16 cellular contexts compared by ENCODE assay signal in the genomic region with DNA sequence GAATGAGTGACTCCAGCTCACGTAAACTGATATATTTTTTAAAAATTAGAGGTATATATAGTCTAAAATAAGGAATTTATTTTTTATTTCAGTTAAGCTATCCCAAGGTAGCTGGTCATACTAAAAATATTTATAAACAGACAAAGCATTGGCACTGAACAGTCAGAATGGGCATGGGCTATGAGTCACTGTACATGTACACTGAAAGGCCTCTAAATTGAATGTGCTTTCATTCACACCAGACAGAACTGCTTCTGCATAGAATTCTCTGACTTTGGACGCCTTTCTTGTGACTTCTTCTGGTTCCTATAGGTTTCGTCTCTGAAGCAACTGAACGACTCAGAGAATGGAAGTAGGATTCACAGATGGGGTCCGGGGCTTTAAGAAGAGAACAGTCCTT.
DNase-seq lines count a peak whose midpoint lies in the region; ATAC-seq and TF ChIP-seq lines count a peak whose summit lies in the region.
"Had no signal": no experiment of that assay in that cellular context is flagged by ENCODE, and none has a peak within 500 bp of the region (broad histone marks: within the 10 kb centered on the region; RNA-seq: fewer than 3 reads in every experiment).

No MANE protein-coding gene starts in this region.

- no peaks in the 10 kb centered on the region; the same call in 1 of the 2 replicates for H3K9me1 ChIP-seq in IMR-90 (ENCODE audit: insufficient read depth, low read length)

- no peak overlapping the region for H3K4me2 ChIP-seq in IMR-90 (ENCODE audit: low read depth, low read length)

- H3K4me3 ChIP-seq in AG10803 (ENCODE audit: low read length) (no peak overlapping the region), IMR-90 (ENCODE audit: insufficient read depth, low read depth, low read length) (no peak overlapping the region), astrocyte of the spinal cord (ENCODE audit: low read depth, low read length) (no peak overlapping the region)
- no peak overlapping the region for H3K4me3 ChIP-seq in CD4-positive, alpha-beta memory T cell (ENCODE audit: low read length in 2 of 2)
- H3K4me3 ChIP-seq: coronary artery, left ventricle myocardium inferior had no signal

- no peak overlapping the region for H2BK5ac ChIP-seq in IMR-90 (ENCODE audit: low read depth, low read length, poor library complexity, severe bottlenecking)

- in situ Hi-C loops in IMR-90 (cut with MboI; ENCODE audit: low sequenced_read_pairs) (no loop called here), astrocyte of the spinal cord (cut with HindIII; ENCODE audit: low sequenced_read_pairs) (no loop called here)

- H2BK20ac ChIP-seq in IMR-90 (ENCODE audit: low read depth, low read length) = no peak overlapping the region

- no peaks in the 10 kb centered on the region for H3K79me1 ChIP-seq in IMR-90 (ENCODE audit: low read depth in 1 of 2, low read length in 2 of 2)

- H3K27me3 ChIP-seq in IMR-90 (ENCODE audit: control insufficient read depth, insufficient read depth, low read length) = no peaks in the 10 kb centered on the region
- no peaks in the 10 kb centered on the region for H3K27me3 ChIP-seq in CD4-positive, alpha-beta memory T cell (ENCODE audit: insufficient read depth, low read length)

- H3K4me1 ChIP-seq in IMR-90 (ENCODE audit: control insufficient read depth, insufficient read depth, low read length) = peaks cover 7% of the 10 kb centered on the region; the same call in 1 of the 2 replicates
- H3K4me1 ChIP-seq in CD4-positive, alpha-beta memory T cell (ENCODE audit: insufficient read depth, low read length) = no peaks in the 10 kb centered on the region
- H3K4me1 ChIP-seq: left ventricle myocardium inferior had no signal

- ATAC-seq in IMR-90 (ENCODE audit: low read depth) = peak; percentile 43
- ATAC-seq in GM19463 (IDR thresholded peaks at IDR 0.05; ENCODE audit: unreplicated experiment) = no peak
- ATAC-seq: esophagus mucosa had no signal

- intact Hi-C loops in IMR-90 (cut with micrococcal nuclease) = no loop called here
- intact Hi-C loops in CD4-positive, alpha-beta memory T cell (cut with micrococcal nuclease) = no loop called here

- H3K4ac ChIP-seq in IMR-90 (ENCODE audit: low read depth, low read length) = no peak overlapping the region

- no peaks in the 10 kb centered on the region for H3K36me3 Mint-ChIP-seq in CD4-positive, alpha-beta memory T cell

- no peak for TF ChIP-seq RAD21 in IMR-90 (IDR thresholded peaks at IDR 0.05; ENCODE audit: low read length)

- no peak overlapping the region for H3K14ac ChIP-seq in IMR-90 (replicated peaks; ENCODE audit: low read depth, low read length)

- no peaks in the 10 kb centered on the region for H3K9me3 ChIP-seq in IMR-90 (ENCODE audit: control insufficient read depth, insufficient read depth, low read length)
- H3K9me3 ChIP-seq in CD4-positive, alpha-beta memory T cell (ENCODE audit: control insufficient read depth in 1 of 2, low read length in 2 of 2) = peaks cover 0 to 4% of the 10 kb centered on the region in 2 donors
- H3K9me3 ChIP-seq: left ventricle myocardium inferior had no signal

- no peak overlapping the region for H3K9ac ChIP-seq in IMR-90 (ENCODE audit: low read depth, low read length)

- no peak overlapping the region for H3K23ac ChIP-seq in IMR-90 (ENCODE audit: low read depth, low read length)

- no peak for TF ChIP-seq POLR2A in IMR-90 (IDR thresholded peaks at IDR 0.05; ENCODE audit: low read depth, low read length)

- H4K8ac ChIP-seq in IMR-90 (ENCODE audit: low read depth in 2 of 2, low read length in 2 of 2) = no peak overlapping the region

- WGBS in IMR-90 (ENCODE audit: extremely low coverage in 2 of 2, insufficient read length in 1 of 2), 2 experiments = no CpG with 5 or more reads among the region's 5 CpGs

- H2AFZ ChIP-seq in IMR-90 (replicated peaks; ENCODE audit: low read length, poor library complexity) = no peak overlapping the region

- H4K20me1 ChIP-seq in IMR-90 (ENCODE audit: insufficient read depth, low read length) = no peaks in the 10 kb centered on the region

- POLR2A ChIA-PET in IMR-90 (lab: Charles Lee; ENCODE audit: unreplicated experiment) = no interaction called here
- POLR2A ChIA-PET in CD4-positive, alpha-beta memory T cell (lab: Charles Lee; ENCODE audit: partially characterized antibody) = no interaction called here

- H4K5ac ChIP-seq in IMR-90 (ENCODE audit: low read depth, low read length) = no peak overlapping the region

- peak; percentile 50 for DNase-seq in AG10803 (ENCODE audit: low read depth)
- DNase-seq in IMR-90 = peak; percentile 44
- peak; percentile 61 for DNase-seq in astrocyte of the spinal cord (ENCODE audit: low read depth, low spot score)
- DNase-seq in kidney tubule cell (ENCODE audit: low spot score) = peak; percentile 66
- DNase-seq in NCI-H2029 treated with DMSO at 0.1 percent for 48 hours (lab: John Stamatoyannopoulos, UW) = no peak
- no peak for DNase-seq in NCI-H1105 (lab: John Stamatoyannopoulos, UW)
- DNase-seq in CD4-positive, alpha-beta memory T cell = no peak
- DNase-seq: activated CD4-positive, alpha-beta memory T cell treated with anti-CD3 and anti-CD28 coated beads, Interleukin-2, amount 10 ng/mL, durations not matched to agents 7 days and 5 days; amniotic stem cell; left ventricle myocardium inferior; NCI-H1092; NCI-H345; SIG-M5 had no signal

- no peak overlapping the region for H3K27ac ChIP-seq in IMR-90 (ENCODE audit: insufficient read depth, low read length)
- H3K27ac ChIP-seq in CD4-positive, alpha-beta memory T cell (ENCODE audit: low read depth, low read length) = no peak overlapping the region
- H3K27ac ChIP-seq: coronary artery, left ventricle myocardium inferior had no signal

- H3K36me3 ChIP-seq in IMR-90 (ENCODE audit: control insufficient read depth, insufficient read depth, low read length) = no peaks in the 10 kb centered on the region
- no peaks in the 10 kb centered on the region for H3K36me3 ChIP-seq in CD4-positive, alpha-beta memory T cell (ENCODE audit: insufficient read depth, low read length)
- H3K36me3 ChIP-seq: left ventricle myocardium inferior had no signal

- no peak overlapping the region for H2AK9ac ChIP-seq in IMR-90 (replicated peaks; ENCODE audit: low read depth, low read length, poor library complexity)

- H2BK15ac ChIP-seq in IMR-90 (ENCODE audit: low read depth, low read length) = no peak overlapping the region

- H3K27ac Mint-ChIP-seq in CD4-positive, alpha-beta memory T cell = no peak overlapping the region
- H3K27ac Mint-ChIP-seq: activated CD4-positive, alpha-beta memory T cell treated with anti-CD3 and anti-CD28 coated beads, Interleukin-2, amount 10 ng/mL, durations not matched to agents 7 days and 5 days had no signal

- dilution Hi-C loops in IMR-90 (cut with HindIII; ENCODE audit: low sequenced_read_pairs, unreplicated experiment) = no loop called here

- H3K4me1 Mint-ChIP-seq in CD4-positive, alpha-beta memory T cell = no peaks in the 10 kb centered on the region
- H3K4me1 Mint-ChIP-seq: activated CD4-positive, alpha-beta memory T cell treated with anti-CD3 and anti-CD28 coated beads, Interleukin-2, amount 10 ng/mL, durations not matched to agents 7 days and 5 days had no signal

- H2AK5ac ChIP-seq in IMR-90 (ENCODE audit: low read depth, low read length) = no peak overlapping the region

- H3K27me3 Mint-ChIP-seq in CD4-positive, alpha-beta memory T cell = peaks cover 0 to 1% of the 10 kb centered on the region in 2 donors
- H3K27me3 Mint-ChIP-seq: activated CD4-positive, alpha-beta memory T cell treated with anti-CD3 and anti-CD28 coated beads, Interleukin-2, amount 10 ng/mL, durations not matched to agents 7 days and 5 days had no signal

- no TSS peak for BruUV-seq in IMR-90 (replicated peaks; lab: Mats Ljungman, UMichigan)

- no peak overlapping the region for H3K4me3 Mint-ChIP-seq in CD4-positive, alpha-beta memory T cell
- H3K4me3 Mint-ChIP-seq: activated CD4-positive, alpha-beta memory T cell treated with anti-CD3 and anti-CD28 coated beads, Interleukin-2, amount 10 ng/mL, durations not matched to agents 7 days and 5 days had no signal

- TF ChIP-seq CTCF in AG10803 (conservative IDR thresholded peaks at IDR 0.05; ENCODE audit: low read length) (no peak), IMR-90 (conservative IDR thresholded peaks at IDR 0.05; ENCODE audit: low read depth, low read length) (no peak), astrocyte of the spinal cord (IDR thresholded peaks at IDR 0.05; ENCODE audit: low read depth, low read length) (no peak)

- 0 out of 2 replicates have a peak overlapping the region, but pooled peaks have one; percentile 1 for H2BK120ac ChIP-seq in IMR-90 (ENCODE audit: low read depth, low read length)

- no peak overlapping the region for H3K18ac ChIP-seq in IMR-90 (ENCODE audit: low read depth, low read length)

- peaks cover 0 to 10% (median 6%) of the 10 kb centered on the region in 8 donors for H3K9me3 Mint-ChIP-seq in CD4-positive, alpha-beta memory T cell
- H3K9me3 Mint-ChIP-seq: activated CD4-positive, alpha-beta memory T cell treated with anti-CD3 and anti-CD28 coated beads, Interleukin-2, amount 10 ng/mL, durations not matched to agents 7 days and 5 days had no signal

- CTCF ChIA-PET in IMR-90 (lab: Yijun Ruan, JAX) = no interaction called here
- CTCF ChIA-PET in CD4-positive, alpha-beta memory T cell (lab: Charles Lee; ENCODE audit: partially characterized antibody) = interaction anchor here (1.0 kb wide), 1 partner anchor 24 kb away, joined by 3 read pairs; no protein-coding TSS in a partner anchor

- H4K91ac ChIP-seq in IMR-90 (ENCODE audit: insufficient read depth, low read depth, low read length) = no peak overlapping the region

- H3K56ac ChIP-seq in IMR-90 (ENCODE audit: extremely low read depth, insufficient read depth, low read length) = no peak overlapping the region

TF ChIP-seq in IMR-90, 13 proteins besides CTCF, POLR2A, EP300 and RAD21:
- TF ChIP-seq MAFK (IDR thresholded peaks at IDR 0.05; ENCODE audit: low read depth, low read length) = no peak
- TF ChIP-seq FOS (IDR thresholded peaks at IDR 0.05; ENCODE audit: low read depth, low read length) = 0 out of 2 replicates have a peak, but pooled peaks have one; percentile 20
- no peak for TF ChIP-seq CHD1 (IDR thresholded peaks at IDR 0.05; ENCODE audit: low read depth, low read length)

Comparison
In these comparisons a context has a peak if more than half of its experiments do, and no peak if none do; other contexts are left out.
1. DNase-seq: peak in AG10803 (single experiment), IMR-90 (single experiment), astrocyte of the spinal cord (single experiment) and kidney tubule cell (single experiment); none in NCI-H2029 treated with DMSO at 0.1 percent for 48 hours (single experiment), NCI-H1105 (single experiment) and CD4-positive, alpha-beta memory T cell (0 of 5).